26 cellular contexts compared by ENCODE assay signal in the genomic region with DNA sequence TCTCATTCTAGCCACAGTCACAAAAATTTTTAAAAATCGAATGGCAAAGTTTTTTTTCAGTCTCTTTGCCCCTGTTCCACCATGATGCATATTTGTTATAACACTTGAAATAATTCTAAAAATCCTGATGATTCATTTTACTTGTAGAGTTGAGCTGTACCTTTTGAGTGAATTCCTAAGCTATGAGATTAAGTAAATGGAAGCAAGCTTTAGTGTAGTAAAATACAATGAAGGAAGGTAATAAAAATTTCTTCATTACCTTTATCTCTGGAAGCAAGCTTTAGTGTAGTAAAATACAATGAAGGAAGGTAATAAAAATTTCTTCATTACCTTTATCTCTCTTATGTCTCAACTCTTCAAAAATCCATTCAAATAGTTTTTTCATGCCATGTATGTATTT. TPM values are rescaled to one million over a fixed set of nuclear protein-coding genes. Genes with fewer than 3 reads are reported as not detected.
DNase-seq lines count a peak whose midpoint lies in the region; FAIRE-seq and TF ChIP-seq lines count a peak whose summit lies in the region.
"Had no signal": no experiment of that assay in that cellular context is flagged by ENCODE, and none has a peak within 500 bp of the region (broad histone marks: within the 10 kb centered on the region; RNA-seq: fewer than 3 reads in every experiment).

No MANE protein-coding gene starts in this region.

- DNase-seq in EH (ENCODE audit: low read depth) (peak; percentile 43), M059J (ENCODE audit: low read depth) (peak; percentile 50), bronchial epithelial cell (ENCODE audit: low read depth) (peak; percentile 61), osteoblast (ENCODE audit: insufficient read length, low spot score, missing footprints) (peak; percentile 6), DMS53 (lab: John Stamatoyannopoulos, UW) (no peak)
- DNase-seq in activated naive CD4-positive, alpha-beta T cell treated with Interleukin-2 at 50 U/mL for 16 hours, result no peak
- DNase-seq in activated CD4-positive, alpha-beta memory T cell treated with anti-CD3 and anti-CD28 coated beads for 36 hours, result no peak
- DNase-seq in effector CD4-positive, alpha-beta T cell, result no peak
- DNase-seq: activated CD4-positive, alpha-beta T cell treated with anti-CD3 and anti-CD28 coated beads, Interleukin-2, amount 10 ng/mL, durations not matched to agents 24 days and 14 days; activated CD8-positive, alpha-beta memory T cell treated with anti-CD3 and anti-CD28 coated beads, Interleukin-2, amount 10 ng/mL, durations not matched to agents 7 days and 5 days; cerebellar nuclear complex; NCI-H69; PC-9; T-helper 17 cell had no signal

- peaks cover 19% of the 10 kb centered on the region for H3K36me3 Mint-ChIP-seq in activated CD4-positive, alpha-beta memory T cell treated with anti-CD3 and anti-CD28 coated beads for 36 hours

- intact Hi-C loops in activated CD4-positive, alpha-beta memory T cell treated with anti-CD3 and anti-CD28 coated beads for 36 hours (cut with micrococcal nuclease), result no loop called here

- TF ChIP-seq CTCF in bronchial epithelial cell (IDR thresholded peaks at IDR 0.05; ENCODE audit: insufficient read depth, low read length, severe bottlenecking) (no peak), osteoblast (IDR thresholded peaks at IDR 0.05; ENCODE audit: extremely low read depth, low read depth, low read length) (no peak)

- CTCF ChIA-PET in activated CD4-positive, alpha-beta memory T cell treated with anti-CD3 and anti-CD28 coated beads for 36 hours (lab: Charles Lee), result no interaction called here

- H3K4me3 ChIP-seq in bronchial epithelial cell (ENCODE audit: low read depth, low read length) (no peak overlapping the region), osteoblast (ENCODE audit: insufficient read depth, low read length) (no peak overlapping the region)
- H3K4me3 ChIP-seq: ascending aorta; BLaER1 treated with 17β-estradiol and CSF1 and Interleukin-3, amounts not matched to agents 10 nM and 100 nM; esophagus muscularis mucosa; K562; PC-9; SJSA1 had no signal

- H4K20me1 ChIP-seq in osteoblast (ENCODE audit: insufficient read depth, low read length), result no peaks in the 10 kb centered on the region
- H4K20me1 ChIP-seq: BLaER1 treated with 17β-estradiol and CSF1 and Interleukin-3, amounts not matched to agents 10 nM and 100 nM had no signal

- no peak overlapping the region for H2AFZ ChIP-seq in osteoblast (ENCODE audit: low read length)
- H2AFZ ChIP-seq: PC-9 had no signal

- H3K27ac ChIP-seq in osteoblast (ENCODE audit: low read depth, low read length), result no peak overlapping the region
- H3K27ac ChIP-seq: ascending aorta; BLaER1 treated with 17β-estradiol and CSF1 and Interleukin-3, amounts not matched to agents 10 nM and 100 nM; esophagus muscularis mucosa; PC-9; SJSA1 had no signal

- no peak overlapping the region for H3K4me3 Mint-ChIP-seq in activated CD4-positive, alpha-beta memory T cell treated with anti-CD3 and anti-CD28 coated beads for 36 hours
- H3K4me3 Mint-ChIP-seq: activated CD4-positive, alpha-beta T cell treated with anti-CD3 and anti-CD28 coated beads, Interleukin-2, amount 10 ng/mL, durations not matched to agents 24 days and 14 days; activated CD8-positive, alpha-beta memory T cell treated with anti-CD3 and anti-CD28 coated beads, Interleukin-2, amount 10 ng/mL, durations not matched to agents 7 days and 5 days; activated T-helper 1 cell treated with anti-CD3 and anti-CD28 coated beads, Interleukin-12 subunit alpha, Interleukin-12 subunit beta, Interleukin-2, Interleukin-4 antibody, amounts not matched to agents 30 ng/mL and 10 ng/mL and 1 ng/mL, durations not matched to agents 14 hours and 24 hours and 36 hours; mesothelial cell of epicardium; nephron; T-helper 17 cell; type B pancreatic cell had no signal

- H3K27me3 Mint-ChIP-seq in activated CD4-positive, alpha-beta memory T cell treated with anti-CD3 and anti-CD28 coated beads for 36 hours, result no peaks in the 10 kb centered on the region
- H3K27me3 Mint-ChIP-seq: activated CD4-positive, alpha-beta T cell treated with anti-CD3 and anti-CD28 coated beads, Interleukin-2, amount 10 ng/mL, durations not matched to agents 24 days and 14 days; activated CD8-positive, alpha-beta memory T cell treated with anti-CD3 and anti-CD28 coated beads, Interleukin-2, amount 10 ng/mL, durations not matched to agents 7 days and 5 days; T-helper 17 cell; type B pancreatic cell had no signal

- H3K36me3 ChIP-seq in bronchial epithelial cell (ENCODE audit: control insufficient read depth, insufficient read depth, low read length), result peaks cover 5% of the 10 kb centered on the region
- peaks cover 3% of the 10 kb centered on the region for H3K36me3 ChIP-seq in osteoblast (ENCODE audit: insufficient read depth, low read length)

- H3K79me2 ChIP-seq in osteoblast (ENCODE audit: insufficient read depth, low read length), result no peaks in the 10 kb centered on the region

- no peaks in the 10 kb centered on the region for H3K9me3 ChIP-seq in osteoblast (ENCODE audit: low read depth, low read length)
- H3K9me3 ChIP-seq: ascending aorta, esophagus muscularis mucosa, SJSA1 had no signal

- no peak overlapping the region for H3K4me2 ChIP-seq in osteoblast (ENCODE audit: insufficient read depth, low read length)
- H3K4me2 ChIP-seq: BLaER1 treated with 17β-estradiol and CSF1 and Interleukin-3, amounts not matched to agents 10 nM and 100 nM; PC-9 had no signal

- no peak for FAIRE-seq in bronchial epithelial cell (lab: Jason Lieb, UNC)
- FAIRE-seq: GM18507, H1, K562 had no signal

- peaks cover 10% of the 10 kb centered on the region for H3K4me1 ChIP-seq in osteoblast (ENCODE audit: insufficient read depth, low read length)
- H3K4me1 ChIP-seq: ascending aorta; BLaER1 treated with 17β-estradiol and CSF1 and Interleukin-3, amounts not matched to agents 10 nM and 100 nM; SJSA1 had no signal

- POLR2A ChIA-PET in activated CD4-positive, alpha-beta memory T cell treated with anti-CD3 and anti-CD28 coated beads for 36 hours (lab: Charles Lee), result no interaction called here

- no peaks in the 10 kb centered on the region for H3K9me3 Mint-ChIP-seq in activated CD4-positive, alpha-beta memory T cell treated with anti-CD3 and anti-CD28 coated beads for 36 hours
- H3K9me3 Mint-ChIP-seq: activated naive CD4-positive, alpha-beta T cell treated with anti-CD3 and anti-CD28 coated beads, Interleukin-2, amount 50 U/mL, for 72 hours; activated T-helper 1 cell treated with anti-CD3 and anti-CD28 coated beads, Interleukin-12 subunit alpha, Interleukin-12 subunit beta, Interleukin-2, Interleukin-4 antibody, amounts not matched to agents 30 ng/mL and 10 ng/mL and 1 ng/mL, durations not matched to agents 14 hours and 24 hours and 36 hours; type B pancreatic cell had no signal

- no peaks in the 10 kb centered on the region for H3K4me1 Mint-ChIP-seq in activated CD4-positive, alpha-beta memory T cell treated with anti-CD3 and anti-CD28 coated beads for 36 hours (ENCODE audit: low read depth)
- H3K4me1 Mint-ChIP-seq: activated CD4-positive, alpha-beta T cell treated with anti-CD3 and anti-CD28 coated beads, Interleukin-2, amount 10 ng/mL, durations not matched to agents 24 days and 14 days; activated CD8-positive, alpha-beta memory T cell treated with anti-CD3 and anti-CD28 coated beads, Interleukin-2, amount 10 ng/mL, durations not matched to agents 7 days and 5 days; mesothelial cell of epicardium; nephron; T-helper 17 cell had no signal

- H3K27me3 ChIP-seq in bronchial epithelial cell (ENCODE audit: control insufficient read depth, insufficient read depth, low read length), result no peaks in the 10 kb centered on the region
- H3K27me3 ChIP-seq in osteoblast (ENCODE audit: insufficient read depth, low read length), result no peaks in the 10 kb centered on the region
- H3K27me3 ChIP-seq: ascending aorta; BLaER1 treated with 17β-estradiol and CSF1 and Interleukin-3, amounts not matched to agents 10 nM and 100 nM; esophagus muscularis mucosa; SJSA1 had no signal

- H3K27ac Mint-ChIP-seq in activated CD4-positive, alpha-beta memory T cell treated with anti-CD3 and anti-CD28 coated beads for 36 hours, result no peak overlapping the region
- H3K27ac Mint-ChIP-seq: activated CD4-positive, alpha-beta T cell treated with anti-CD3 and anti-CD28 coated beads, Interleukin-2, amount 10 ng/mL, durations not matched to agents 24 days and 14 days; activated CD8-positive, alpha-beta memory T cell treated with anti-CD3 and anti-CD28 coated beads, Interleukin-2, amount 10 ng/mL, durations not matched to agents 7 days and 5 days; activated naive CD4-positive, alpha-beta T cell treated with anti-CD3 and anti-CD28 coated beads, Interleukin-2, amount 50 U/mL, for 72 hours; activated T-helper 1 cell treated with anti-CD3 and anti-CD28 coated beads, Interleukin-12 subunit alpha, Interleukin-12 subunit beta, Interleukin-2, Interleukin-4 antibody, amounts not matched to agents 30 ng/mL and 10 ng/mL and 1 ng/mL, durations not matched to agents 14 hours and 24 hours and 36 hours; mesothelial cell of epicardium; nephron; T-helper 17 cell; type B pancreatic cell had no signal

RNA-seq across cellular contexts. Expression of gene TMTC3, which starts 46.1 kb away (rescaled TPM):
- total RNA-seq in M059J (2014; rRNA removed; shearing (Covaris generic)), result 20.6 and 21.6 TPM in 2 replicates
- total RNA-seq in bronchial epithelial cell, result 27.8 and 44.2 TPM in 2 replicates
- 46.3 and 48.0 TPM in 2 replicates for total RNA-seq in osteoblast
- total RNA-seq in activated CD4-positive, alpha-beta memory T cell treated with anti-CD3 and anti-CD28 coated beads for 36 hours, result 1 to 10 TPM; 5.3 to 6.8 TPM

RNA-seq across cellular contexts. Expression of gene CEP290, which starts 46.3 kb away (rescaled TPM):
- 8.8 and 26.8 TPM in 2 replicates for total RNA-seq in M059J (2014; rRNA removed; shearing (Covaris generic))
- total RNA-seq in bronchial epithelial cell (3.8 and 6.6 TPM in 2 replicates), osteoblast (20.3 and 22.4 TPM in 2 replicates)
- 10 to 100 TPM; 12.8 to 13.7 TPM for total RNA-seq in activated CD4-positive, alpha-beta memory T cell treated with anti-CD3 and anti-CD28 coated beads for 36 hours

Comparison
In these comparisons a context has a peak if more than half of its experiments do, and no peak if none do; other contexts are left out.
1. DNase-seq: peak in EH (single experiment), M059J (single experiment), bronchial epithelial cell (single experiment) and osteoblast (single experiment); none in activated naive CD4-positive, alpha-beta T cell treated with Interleukin-2 at 50 U/mL for 16 hours (single experiment), activated CD4-positive, alpha-beta memory T cell treated with anti-CD3 and anti-CD28 coated beads for 36 hours (single experiment), effector CD4-positive, alpha-beta T cell (single experiment) and DMS53 (single experiment).